ENCODE assay signal across 12 cellular contexts in the genomic region with DNA sequence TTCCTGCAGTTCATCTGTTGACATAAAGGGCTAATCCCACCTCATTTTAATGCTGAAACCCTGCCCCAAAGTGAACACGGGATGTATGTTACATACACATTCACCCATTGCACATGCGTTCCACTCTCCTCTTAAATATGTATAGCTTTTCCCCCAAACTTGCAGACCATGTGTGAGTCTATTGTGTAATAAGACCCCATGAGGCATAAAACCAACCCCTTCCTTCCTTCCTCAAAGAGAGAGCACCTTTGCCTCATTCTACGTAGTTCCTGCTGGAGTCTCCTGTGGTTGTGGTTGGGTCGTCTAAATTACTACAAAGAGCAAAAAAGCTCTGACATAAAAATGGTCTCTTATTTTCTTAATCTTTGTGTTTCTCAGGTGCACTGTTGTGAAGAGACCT.
DNase-seq lines count a peak whose midpoint lies in the region; ATAC-seq and TF ChIP-seq lines count a peak whose summit lies in the region.
"Had no signal": no experiment of that assay in that cellular context is flagged by ENCODE, and none has a peak within 500 bp of the region (broad histone marks: within the 10 kb centered on the region; RNA-seq: fewer than 3 reads in every experiment).

No MANE protein-coding gene starts in this region.

- no peak overlapping the region for H3K4me3 ChIP-seq in GM23338
- no peak overlapping the region for H3K4me3 ChIP-seq in PC-3 (ENCODE audit: low read length)
- H3K4me3 ChIP-seq in esophagus muscularis mucosa: no peak overlapping the region
- no peak overlapping the region for H3K4me3 ChIP-seq in skeletal muscle satellite cell (ENCODE audit: low read length)

- TF ChIP-seq CTCF in GM23338 (conservative IDR thresholded peaks at IDR 0.05; ENCODE audit: low read depth in 2 of 2): no peak
- no peak for TF ChIP-seq CTCF in PC-3 (conservative IDR thresholded peaks at IDR 0.05; ENCODE audit: low read depth, low read length)
- no peak for TF ChIP-seq CTCF in esophagus muscularis mucosa (IDR thresholded peaks at IDR 0.05)

- H3K27me3 Mint-ChIP-seq in GM23338 (ENCODE audit: insufficient read depth, low read depth, poor library complexity): no peaks in the 10 kb centered on the region
- H3K27me3 Mint-ChIP-seq: dendritic cell treated with granulocyte-macrophage colony-stimulating factor and Interleukin-4, amounts not matched to agents 40 ng/mL and 50 ng/mL, for 4 days; T-cell had no signal

- no peak overlapping the region for H3K4me2 ChIP-seq in GM23338
- no peak overlapping the region for H3K4me2 ChIP-seq in PC-3 (ENCODE audit: low read length)
- no peak overlapping the region for H3K4me2 ChIP-seq in skeletal muscle satellite cell (ENCODE audit: low read length)

- H3K4me1 Mint-ChIP-seq in GM23338: peaks cover 12% of the 10 kb centered on the region

- H2AFZ ChIP-seq in GM23338 (peak overlapping the region; percentile 81), PC-3 (ENCODE audit: low read length) (no peak overlapping the region)

- H3K4me1 ChIP-seq in GM23338 (ENCODE audit: insufficient read depth) (peaks cover 4% of the 10 kb centered on the region; the same call in 1 of the 2 replicates), PC-3 (ENCODE audit: insufficient read depth, low read length) (peaks cover 31% of the 10 kb centered on the region), esophagus muscularis mucosa (peaks cover 6 to 17% (median 12%) of the 10 kb centered on the region in 4 donors), skeletal muscle satellite cell (ENCODE audit: control insufficient read depth, insufficient read depth, low read length) (peaks cover 29% of the 10 kb centered on the region)

- no peak overlapping the region for H3K4me3 Mint-ChIP-seq in GM23338
- H3K4me3 Mint-ChIP-seq: dendritic cell treated with granulocyte-macrophage colony-stimulating factor and Interleukin-4, amounts not matched to agents 40 ng/mL and 50 ng/mL, for 4 days; stimulated activated effector memory CD8-positive, alpha-beta T cell treated with anti-CD3 and anti-CD28 coated beads, Interleukin-12 subunit alpha, Interleukin-12 subunit beta, amount 100 ng/mL, for 72 hours; T-cell had no signal

- H3F3A ChIP-seq in GM23338 (replicated peaks; ENCODE audit: low read depth): no peaks in the 10 kb centered on the region
- H3F3A ChIP-seq in PC-3 (ENCODE audit: low read length, unreplicated experiment): no peaks in the 10 kb centered on the region

- TF ChIP-seq POLR2A in esophagus muscularis mucosa (IDR thresholded peaks at IDR 0.05; ENCODE audit: low read depth): no peak

- intact Hi-C loops in PC-3 (cut with micrococcal nuclease): loop anchor here (5.0 kb wide), 2 partner anchors 63 to 152 kb away; no protein-coding TSS in a partner anchor
- intact Hi-C loops in esophagus muscularis mucosa (cut with DNase I): no loop called here

- H3K9me3 ChIP-seq in PC-3 (ENCODE audit: low read length) (no peaks in the 10 kb centered on the region), esophagus muscularis mucosa (peaks cover 0 to 6% (median 0%) of the 10 kb centered on the region in 4 donors), skeletal muscle satellite cell (replicated peaks; ENCODE audit: low read length) (no peaks in the 10 kb centered on the region)

- no peak for TF ChIP-seq EP300 in esophagus muscularis mucosa (IDR thresholded peaks at IDR 0.05)

- peak overlapping the region; percentile 52 for H3K9ac ChIP-seq in PC-3 (ENCODE audit: low read length)
- H3K9ac ChIP-seq in skeletal muscle satellite cell (ENCODE audit: low read depth, low read length): peak overlapping the region; percentile 36

- ATAC-seq in GM23338: no peak
- ATAC-seq in PC-3: no peak
- no peak for ATAC-seq in HG03039 (IDR thresholded peaks at IDR 0.05; ENCODE audit: unreplicated experiment)
- ATAC-seq in GM21515 (IDR thresholded peaks at IDR 0.05; ENCODE audit: unreplicated experiment): no peak
- ATAC-seq: stimulated activated effector memory CD8-positive, alpha-beta T cell treated with anti-CD3 and anti-CD28 coated beads, Interleukin-12 subunit alpha, Interleukin-12 subunit beta, amount 100 ng/mL, for 72 hours had no signal

- BruUV-seq in PC-3 (replicated peaks; lab: Mats Ljungman, UMichigan): no TSS peak

- H3K9me3 Mint-ChIP-seq in GM23338: peaks cover 7% of the 10 kb centered on the region; the same call in 2 of the 3 replicates

- H3K27ac ChIP-seq in GM23338 (ENCODE audit: low read depth) (no peak overlapping the region), PC-3 (ENCODE audit: low read length) (peak overlapping the region; percentile 60), esophagus muscularis mucosa (replicated peaks in 1 of 4) (peak overlapping the region; percentile 5 to 30 (median 12))

- H3K9me2 ChIP-seq in GM23338 (ENCODE audit: insufficient read depth) (peaks cover 14% of the 10 kb centered on the region; the same call in 1 of the 2 replicates), PC-3 (replicated peaks; ENCODE audit: low read length) (no peaks in the 10 kb centered on the region)

- H3K27ac Mint-ChIP-seq in GM23338: no peak overlapping the region
- H3K27ac Mint-ChIP-seq: dendritic cell treated with granulocyte-macrophage colony-stimulating factor and Interleukin-4, amounts not matched to agents 40 ng/mL and 50 ng/mL, for 4 days; stimulated activated effector memory CD8-positive, alpha-beta T cell treated with anti-CD3 and anti-CD28 coated beads, Interleukin-12 subunit alpha, Interleukin-12 subunit beta, amount 100 ng/mL, for 72 hours; T-cell had no signal

- 75% methylated on average over 4 of the region's 4 CpGs for WGBS in esophagus muscularis mucosa

- H3K36me3 ChIP-seq in GM23338 (ENCODE audit: insufficient read depth) (no peaks in the 10 kb centered on the region; the same call in 1 of the 2 replicates), PC-3 (ENCODE audit: low read depth, low read length) (no peaks in the 10 kb centered on the region), esophagus muscularis mucosa (no peaks in the 10 kb centered on the region), skeletal muscle satellite cell (ENCODE audit: insufficient read depth, low read length) (no peaks in the 10 kb centered on the region)

- no peaks in the 10 kb centered on the region for H3K27me3 ChIP-seq in GM23338 (ENCODE audit: insufficient read depth)
- H3K27me3 ChIP-seq in PC-3 (ENCODE audit: low read length): no peaks in the 10 kb centered on the region
- H3K27me3 ChIP-seq in esophagus muscularis mucosa: no peaks in the 10 kb centered on the region
- H3K27me3 ChIP-seq in skeletal muscle satellite cell (ENCODE audit: control insufficient read depth, insufficient read depth, low read length): no peaks in the 10 kb centered on the region

- DNase-seq in GM23338 (ENCODE audit: low spot score) (no peak), PC-3 (no peak), esophagus muscularis mucosa (ENCODE audit: extremely low spot score) (no peak), T-helper 9 cell (no peak), NCI-H1092 treated with DMSO at 0.1 percent for 48 hours (lab: John Stamatoyannopoulos, UW) (no peak)
- DNase-seq: activated T-cell treated with anti-CD3 and anti-CD28 coated beads for 4 hours had no signal

- peaks cover 6% of the 10 kb centered on the region; the same call in 2 of the 3 replicates for H3K36me3 Mint-ChIP-seq in GM23338 (ENCODE audit: low read depth)
- H3K36me3 Mint-ChIP-seq: stimulated activated effector memory CD8-positive, alpha-beta T cell treated with anti-CD3 and anti-CD28 coated beads, Interleukin-12 subunit alpha, Interleukin-12 subunit beta, amount 100 ng/mL, for 72 hours had no signal

- POLR2A ChIA-PET in PC-3 (lab: Charles Lee; ENCODE audit: unreplicated experiment): no interaction called here

- no peaks in the 10 kb centered on the region for H3K79me2 ChIP-seq in GM23338 (replicated peaks; ENCODE audit: insufficient read depth)
- no peaks in the 10 kb centered on the region for H3K79me2 ChIP-seq in PC-3 (ENCODE audit: low read length)

- CTCF ChIA-PET in PC-3 (lab: Charles Lee): no interaction called here

- H4K20me1 ChIP-seq in GM23338 (replicated peaks; ENCODE audit: insufficient read depth) (no peaks in the 10 kb centered on the region; the same call in 1 of the 2 replicates), PC-3 (ENCODE audit: low read length) (no peaks in the 10 kb centered on the region)

TF ChIP-seq in GM23338, 12 proteins besides CTCF, POLR2A, EP300 and RAD21 (continues in another document):
- TF ChIP-seq JUNB (IDR thresholded peaks at IDR 0.05; ENCODE audit: unreplicated experiment): no peak
- no peak for TF ChIP-seq POLR2AphosphoS5 (IDR thresholded peaks at IDR 0.05; ENCODE audit: low read depth)
- TF ChIP-seq ZNF114 (CRISPR knock-in tag; IDR thresholded peaks at IDR 0.05): no peak
